Comparison of ENCODE assay signal across 9 cellular contexts in genomic region chr5:172931001-172931536, GRCh38. TPM values are rescaled to one million over a fixed set of nuclear protein-coding genes. Genes with fewer than 3 reads are reported as not detected.
DNase-seq lines count a peak whose midpoint lies in the region; ATAC-seq lines count a peak whose summit lies in the region.
"Had no signal": no experiment of that assay in that cellular context is flagged by ENCODE, and none has a peak within 500 bp of the region (broad histone marks: within the 10 kb centered on the region; RNA-seq: fewer than 3 reads in every experiment).

No MANE protein-coding gene starts in this region.

- DNase-seq in GM23248 (peak; percentile 97), amniotic stem cell (lab: John Stamatoyannopoulos, UW) (peak; percentile 81), islet precursor cell (peak; percentile 66), NCI-H446 treated with DMSO at 0.1 percent for 48 hours (lab: John Stamatoyannopoulos, UW) (no peak), immature natural killer cell (no peak)
- DNase-seq in activated effector memory CD4-positive, alpha-beta T cell treated with Interleukin-2 at 50 U/mL for 16 hours, result no peak
- DNase-seq: RPMI8226 had no signal

- in situ Hi-C loops in GM23248 (cut with MboI), result loop anchor here (5.0 to 25.0 kb wide), 2 partner anchors 209 to 469 kb away; partner anchors contain the start of gene SH3PXD2B

- H3K27me3 ChIP-seq in GM23248 (replicated peaks; ENCODE audit: insufficient read depth), result no peaks in the 10 kb centered on the region

- no peaks in the 10 kb centered on the region for H3K9me2 ChIP-seq in GM23248 (ENCODE audit: insufficient read depth)

- peaks cover 51% of the 10 kb centered on the region for H3F3A ChIP-seq in GM23248 (ENCODE audit: insufficient read depth)

- H3K36me3 Mint-ChIP-seq in immature natural killer cell, result peaks cover 12 to 42% (median 27%) of the 10 kb centered on the region in 3 donors

- no peak overlapping the region for H2AFZ ChIP-seq in GM23248

- no peak for ATAC-seq in HG03342 (IDR thresholded peaks at IDR 0.05; ENCODE audit: unreplicated experiment)

- no peaks in the 10 kb centered on the region for H3K36me3 ChIP-seq in GM23248 (ENCODE audit: low read depth)

- peak overlapping the region; percentile 75 for H3K4me2 ChIP-seq in GM23248 (ENCODE audit: unreplicated experiment)

- no peak overlapping the region for H3K4me3 Mint-ChIP-seq in immature natural killer cell

- H3K4me1 ChIP-seq in GM23248 (ENCODE audit: insufficient read depth), result peaks cover 42% of the 10 kb centered on the region

- peak overlapping the region; percentile 96 for H3K27ac ChIP-seq in GM23248
- peak overlapping the region; percentile 12 for H3K27ac ChIP-seq in temporal lobe (ENCODE audit: low read depth, low read length)

- no peaks in the 10 kb centered on the region for H3K9me3 Mint-ChIP-seq in immature natural killer cell

- H3K27me3 Mint-ChIP-seq in immature natural killer cell (ENCODE audit: low read depth in 3 of 3), result peaks cover 3 to 7% (median 5%) of the 10 kb centered on the region in 3 donors

- peak overlapping the region in 3 of 6 donors; percentile 34 to 57 (median 37) for H3K27ac Mint-ChIP-seq in immature natural killer cell

- H4K20me1 ChIP-seq in GM23248 (ENCODE audit: insufficient read depth), result no peaks in the 10 kb centered on the region

- peaks cover 7 to 13% of the 10 kb centered on the region in 2 donors for H3K4me1 Mint-ChIP-seq in immature natural killer cell

- H3K4me3 ChIP-seq in GM23248, result peak overlapping the region; percentile 41; the same call in 1 of the 2 replicates

- peaks cover 10% of the 10 kb centered on the region; the same call in 1 of the 2 replicates for H3K79me2 ChIP-seq in GM23248 (ENCODE audit: insufficient read depth)

- no peaks in the 10 kb centered on the region for H3K9me3 ChIP-seq in GM23248 (ENCODE audit: low read depth)

- 0 to 1% methylated on average over 9 of the region's 9 CpGs for WGBS in GM23248 (ENCODE audit: low coverage in 1 of 2, low lambda C conversion rate in 2 of 2, missing lambda C conversion rate in 2 of 2), 2 experiments

- H3K9ac ChIP-seq in GM23248, result peak overlapping the region; percentile 75

RNA-seq across cellular contexts. Expression of gene RPL26L1, which starts 28.2 kb away (rescaled TPM):
- 24.3 and 30.7 TPM in 2 replicates for total RNA-seq in GM23248 (2014; rRNA removed; shearing (Covaris generic))
- polyA plus RNA-seq in GM23248 (2016; fragmentation: Nextera tagmentation; extraction: Ambion mirVana), result 102 and 104 TPM in 2 replicates
- 19.7 TPM for total RNA-seq in temporal lobe
- 10 to 100 TPM; 32.6 to 35.5 (median 33.2) TPM for polyA plus RNA-seq in immature natural killer cell

RNA-seq across cellular contexts. Expression of gene ATP6V0E1, which starts 52.5 kb away (rescaled TPM):
- total RNA-seq in GM23248 (2014; rRNA removed; shearing (Covaris generic)), result 175 and 204 TPM in 2 replicates
- polyA plus RNA-seq in GM23248 (2016; fragmentation: Nextera tagmentation; extraction: Ambion mirVana), result 675 and 702 TPM in 2 replicates
- total RNA-seq in temporal lobe, result 21.4 TPM
- polyA plus RNA-seq in immature natural killer cell, result 100 to 1,000 TPM; 474 to 487 (median 485) TPM

Comparison
In these comparisons a context has a peak if more than half of its experiments do, and no peak if none do; other contexts are left out.
1. DNase-seq: peak in GM23248 (single experiment), amniotic stem cell (single experiment) and islet precursor cell (single experiment); none in NCI-H446 treated with DMSO at 0.1 percent for 48 hours (single experiment), immature natural killer cell (0 of 3) and activated effector memory CD4-positive, alpha-beta T cell treated with Interleukin-2 at 50 U/mL for 16 hours (single experiment).